ENCODE assay signal across 8 cellular contexts in genomic region chr2:231463698-231464575, GRCh38. TPM values are rescaled to one million over a fixed set of nuclear protein-coding genes. Genes with fewer than 3 reads are reported as not detected.
DNase-seq lines count a peak whose midpoint lies in the region; ATAC-seq and TF ChIP-seq lines count a peak whose summit lies in the region.

TSS of gene NCL (minus strand) at chr2:231464484. CDS start at chr2:231464353, 131 bp downstream.

- H3K36me3 ChIP-seq in skeletal muscle satellite cell (ENCODE audit: insufficient read depth, low read length) = peaks cover 43% of the 10 kb centered on the region

- peak within 1 kb of the TSS; percentile 99 for H3K4me2 ChIP-seq in skeletal muscle satellite cell (ENCODE audit: low read length)

- no peak for TF ChIP-seq CTCF in astrocyte of the cerebellum (IDR thresholded peaks at IDR 0.05; ENCODE audit: low read depth, low read length, missing control alignments)

- H3K9ac ChIP-seq in skeletal muscle satellite cell (ENCODE audit: low read depth, low read length) = peak within 1 kb of the TSS; percentile 99

- ATAC-seq in GM18502 (IDR thresholded peaks at IDR 0.05; ENCODE audit: poor library complexity, unreplicated experiment) (peak; percentile 90), HG02938 (IDR thresholded peaks at IDR 0.05; ENCODE audit: unreplicated experiment) (peak; percentile 81)

- H3K4me1 ChIP-seq in skeletal muscle satellite cell (ENCODE audit: control insufficient read depth, insufficient read depth, low read length) = peaks cover 19% of the 10 kb centered on the region

- no peaks in the 10 kb centered on the region for H3K9me3 ChIP-seq in skeletal muscle satellite cell (replicated peaks; ENCODE audit: low read length)

- in situ Hi-C loops in astrocyte of the cerebellum (cut with HindIII; ENCODE audit: low sequenced_read_pairs) = no loop called here

- DNase-seq in NCI-H187 (lab: John Stamatoyannopoulos, UW) (peak; percentile 45 to 61), T-helper 22 cell (ENCODE audit: low read depth) (peak; percentile 82), astrocyte of the cerebellum (ENCODE audit: low read depth) (peak; percentile 97), iPS DF 19.7 (ENCODE audit: low read depth, low spot score) (peak; percentile 88), GOT3 (lab: John Stamatoyannopoulos, UW) (no peak)

- peak within 1 kb of the TSS; percentile 79 for H3K4me3 ChIP-seq in astrocyte of the cerebellum (ENCODE audit: low read depth, low read length)
- H3K4me3 ChIP-seq in skeletal muscle satellite cell (ENCODE audit: low read length) = peak within 1 kb of the TSS; percentile 96

- no peaks in the 10 kb centered on the region for H3K27me3 ChIP-seq in skeletal muscle satellite cell (ENCODE audit: control insufficient read depth, insufficient read depth, low read length)

RNA-seq across cellular contexts. Expression of gene NCL, which starts in this region (rescaled TPM):
- 190 and 223 TPM in 2 replicates for total RNA-seq in skeletal muscle satellite cell (2012; rRNA removed)
